ENCODE assay signal across 20 cellular contexts in the genomic region with DNA sequence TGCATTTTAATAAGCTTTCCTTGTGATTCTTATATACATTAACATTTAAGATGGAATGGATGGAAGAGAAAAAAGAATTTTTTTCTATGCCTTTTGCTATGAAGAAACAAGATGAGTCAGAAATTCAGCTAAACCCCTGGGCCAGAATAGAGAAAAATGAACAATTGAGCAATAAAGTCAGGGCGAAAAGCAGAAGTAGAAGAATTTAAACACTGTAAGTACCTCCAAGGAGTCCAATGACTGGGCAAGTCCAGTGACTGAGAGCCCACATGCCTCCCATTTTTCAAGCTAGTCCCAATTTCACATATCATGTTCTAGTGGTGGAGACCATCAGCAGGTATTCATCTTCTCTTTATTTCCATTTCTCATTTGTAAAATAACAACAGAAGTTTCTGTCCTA. TPM values are rescaled to one million over a fixed set of nuclear protein-coding genes. Genes with fewer than 3 reads are reported as not detected.
DNase-seq lines count a peak whose midpoint lies in the region; ATAC-seq, FAIRE-seq and TF ChIP-seq lines count a peak whose summit lies in the region.
"Had no signal": no experiment of that assay in that cellular context is flagged by ENCODE, and none has a peak within 500 bp of the region (broad histone marks: within the 10 kb centered on the region; RNA-seq: fewer than 3 reads in every experiment).

No MANE protein-coding gene starts in this region.

- TF ChIP-seq EP300 in gastroesophageal sphincter (IDR thresholded peaks at IDR 0.05), result no peak

- intact Hi-C loops in Right ventricle myocardium inferior (cut with DNase I), result no loop called here
- intact Hi-C loops in cardiac septum (cut with DNase I), result no loop called here
- intact Hi-C loops in upper lobe of right lung (cut with DNase I), result no loop called here
- intact Hi-C loops in A673 (cut with micrococcal nuclease; ENCODE audit: unreplicated experiment), result no loop called here
- intact Hi-C loops in dorsolateral prefrontal cortex (cut with DNase I), result no loop called here

- POLR2A ChIA-PET in A673 (lab: Charles Lee; ENCODE audit: low non-redundant PET), result no interaction called here

- H3K9me3 ChIP-seq in gastroesophageal sphincter (no peaks in the 10 kb centered on the region), upper lobe of right lung (no peaks in the 10 kb centered on the region), A673 (ENCODE audit: low read depth, low read length, poor library complexity, severe bottlenecking) (no peaks in the 10 kb centered on the region)
- H3K9me3 ChIP-seq: sigmoid colon, suprapubic skin had no signal

- H3K27me3 ChIP-seq in gastroesophageal sphincter (no peaks in the 10 kb centered on the region), upper lobe of right lung (no peaks in the 10 kb centered on the region), A673 (replicated peaks; ENCODE audit: insufficient read depth, low read depth, low read length, poor library complexity) (peaks cover 4% of the 10 kb centered on the region), dorsolateral prefrontal cortex (no peaks in the 10 kb centered on the region)
- H3K27me3 ChIP-seq: sigmoid colon, suprapubic skin had no signal

- H3K4me1 ChIP-seq in gastroesophageal sphincter (peaks cover 3 to 38% (median 8%) of the 10 kb centered on the region in 3 donors), upper lobe of right lung (no peaks in the 10 kb centered on the region), A673 (ENCODE audit: insufficient read depth, low read length, poor library complexity, severe bottlenecking) (no peaks in the 10 kb centered on the region)

- H3K4me3 ChIP-seq in gastroesophageal sphincter (no peak overlapping the region), upper lobe of right lung (no peak overlapping the region), A673 (ENCODE audit: low read depth, low read length, poor library complexity, severe bottlenecking) (no peak overlapping the region), dorsolateral prefrontal cortex (no peak overlapping the region)
- H3K4me3 ChIP-seq: GM12878, sigmoid colon, suprapubic skin had no signal

- no TSS peak for BruUV-seq in A673 (replicated peaks; lab: Mats Ljungman, UMichigan)

- WGBS in gastroesophageal sphincter (ENCODE audit: low coverage in 1 of 2), 2 donors, result 57 to 85% methylated on average over 1 of the region's 1 CpG

- FAIRE-seq in GM12891 (lab: Jason Lieb, UNC), result no peak
- FAIRE-seq: bronchial epithelial cell, GM12878 had no signal

- DNase-seq in Right ventricle myocardium inferior (ENCODE audit: missing footprints) (no peak), cardiac septum (ENCODE audit: low spot score) (no peak), SKM-1 (lab: John Stamatoyannopoulos, UW; ENCODE audit: unreplicated experiment) (peak; percentile 85), upper lobe of right lung (no peak), GM12891 (ENCODE audit: insufficient read length, low spot score) (no peak), A673 (ENCODE audit: low spot score) (no peak), dorsolateral prefrontal cortex (no peak)
- DNase-seq: 8988T; activated CD4-positive, alpha-beta T cell treated with anti-CD3 and anti-CD28 coated beads for 36 hours; activated T-cell treated with anti-CD3 and anti-CD28 coated beads for 4 hours; CD8-positive, alpha-beta memory T cell; NCI-H1048; NCI-H82; sigmoid colon; stimulated activated CD4-positive, alpha-beta T cell treated with anti-CD3 and anti-CD28 coated beads, Interleukin-4, amount 100 ng/mL, for 1 hour; stimulated activated CD8-positive, alpha-beta memory T cell treated with anti-CD3 and anti-CD28 coated beads, Interleukin-4, amount 100 ng/mL, for 48 hours had no signal

- TF ChIP-seq CTCF in gastroesophageal sphincter (IDR thresholded peaks at IDR 0.05), result no peak
- no peak for TF ChIP-seq CTCF in upper lobe of right lung (IDR thresholded peaks at IDR 0.05)
- no peak for TF ChIP-seq CTCF in A673 (conservative IDR thresholded peaks at IDR 0.05; ENCODE audit: low read depth, low read length)
- TF ChIP-seq CTCF in dorsolateral prefrontal cortex (IDR thresholded peaks at IDR 0.05 in 54 of 56, conservative IDR thresholded peaks at IDR 0.05 in 2 of 56; ENCODE audit: low read depth in 1 of 56, partially characterized antibody in 56 of 56), result no peak

- peak; percentile 64 for ATAC-seq in Right ventricle myocardium inferior
- peak; percentile 51 for ATAC-seq in gastroesophageal sphincter
- peak; percentile 79 for ATAC-seq in upper lobe of right lung
- ATAC-seq: activated CD4-positive, alpha-beta T cell treated with anti-CD3 and anti-CD28 coated beads for 36 hours; GM12878 had no signal

- H3K27ac ChIP-seq in gastroesophageal sphincter (peak overlapping the region in 2 of 4 donors; percentile 21 to 28), upper lobe of right lung (no peak overlapping the region), A673 (ENCODE audit: low read depth, low read length, poor library complexity, severe bottlenecking) (no peak overlapping the region), dorsolateral prefrontal cortex (no peak overlapping the region)
- H3K27ac ChIP-seq: suprapubic skin had no signal

- TF ChIP-seq POLR2A in gastroesophageal sphincter (IDR thresholded peaks at IDR 0.05) (no peak), GM12891 (IDR thresholded peaks at IDR 0.05; ENCODE audit: low read depth, low read length) (no peak)

- H3K36me3 ChIP-seq in gastroesophageal sphincter (no peaks in the 10 kb centered on the region), upper lobe of right lung (no peaks in the 10 kb centered on the region), A673 (ENCODE audit: insufficient read depth, low read length, poor library complexity, severe bottlenecking) (no peaks in the 10 kb centered on the region)
- H3K36me3 ChIP-seq: sigmoid colon, suprapubic skin had no signal

- CTCF ChIA-PET in A673 (lab: Charles Lee), result no interaction called here

TF ChIP-seq in GM12891, 5 proteins besides CTCF, POLR2A, EP300 and RAD21:
- TF ChIP-seq SPI1 (IDR thresholded peaks at IDR 0.05; ENCODE audit: low read depth, low read length) (no peak), TAF1 (IDR thresholded peaks at IDR 0.05; ENCODE audit: low read depth, low read length) (no peak), POU2F2 (IDR thresholded peaks at IDR 0.05; ENCODE audit: low read depth, low read length) (no peak), POLR2AphosphoS5 (IDR thresholded peaks at IDR 0.05; ENCODE audit: low read depth, low read length) (no peak)

RNA-seq across cellular contexts. Expression of a gene that starts 18.6 kb away (rescaled TPM):
- total RNA-seq in Right ventricle myocardium inferior (285 TPM), cardiac septum (318 TPM), gastroesophageal sphincter (100 to 1,000 TPM; 386 to 533 (median 452) TPM), upper lobe of right lung (726 TPM), A673 (2021) (175 and 181 TPM in 2 replicates), dorsolateral prefrontal cortex (100 to 1,000 TPM; 165 to 404 (median 324) TPM)
- 5.1 TPM for polyA plus RNA-seq in GM12891 (2012; ENCODE audit: low read depth, missing spikeins)

RNA-seq across cellular contexts. Expression of a gene that starts 48.4 kb away (rescaled TPM):
- 6.6 TPM for total RNA-seq in Right ventricle myocardium inferior
- total RNA-seq in cardiac septum, result 6.7 TPM
- total RNA-seq in gastroesophageal sphincter, result 10 to 100 TPM in 1 of 4 donors, 1 to 10 TPM in 3; 6.6 to 12.0 (median 7.4) TPM
- 15.7 TPM for total RNA-seq in upper lobe of right lung
- 1.6 TPM for polyA plus RNA-seq in GM12891 (2012; ENCODE audit: low read depth, missing spikeins)
- total RNA-seq in A673 (2021), result 17.9 and 18.1 TPM in 2 replicates
- 10 to 100 TPM; 11.0 to 30.1 (median 17.7) TPM for total RNA-seq in dorsolateral prefrontal cortex
